26 cellular contexts compared by ENCODE assay signal in genomic region chr9:12922209-12922914, GRCh38.
DNase-seq lines count a peak whose midpoint lies in the region; ATAC-seq and TF ChIP-seq lines count a peak whose summit lies in the region.
"Had no signal": no experiment of that assay in that cellular context is flagged by ENCODE, and none has a peak within 500 bp of the region (broad histone marks: within the 10 kb centered on the region; RNA-seq: fewer than 3 reads in every experiment).

No MANE protein-coding gene starts in this region.

- TF ChIP-seq CTCF in heart left ventricle (IDR thresholded peaks at IDR 0.05), result no peak
- TF ChIP-seq CTCF in left ventricle myocardium inferior (IDR thresholded peaks at IDR 0.05; ENCODE audit: borderline replicate concordance), result no peak
- no peak for TF ChIP-seq CTCF in RWPE1 (conservative IDR thresholded peaks at IDR 0.05; ENCODE audit: low read depth)

- intact Hi-C loops in heart left ventricle (cut with DNase I) (no loop called here), right cardiac atrium (cut with DNase I) (no loop called here), left ventricle myocardium inferior (cut with micrococcal nuclease) (no loop called here), posterior cingulate gyrus (cut with DNase I) (no loop called here)

- whole genome bisulfite sequencing in heart left ventricle, 4 donors, result 56 to 67% (median 63%) methylated on average over 4 of the region's 4 CpGs
- WGBS in right cardiac atrium, result 57% methylated on average over 4 of the region's 4 CpGs

- H3K27me3 ChIP-seq in heart left ventricle, result no peaks in the 10 kb centered on the region
- H3K27me3 ChIP-seq in right cardiac atrium (ENCODE audit: control insufficient read depth, insufficient read depth), result no peaks in the 10 kb centered on the region
- no peaks in the 10 kb centered on the region for H3K27me3 ChIP-seq in left ventricle myocardium inferior (ENCODE audit: low read depth)
- H3K27me3 ChIP-seq: colonic mucosa, uterus had no signal

- in situ Hi-C loops in G401 (cut with HindIII; ENCODE audit: low sequenced_read_pairs), result no loop called here

- POLR2A ChIA-PET in RWPE1 (lab: Yijun Ruan, JAX; ENCODE audit: low non-redundant PET), result no interaction called here

- H3K4me1 ChIP-seq in heart left ventricle (peaks cover 0 to 21% (median 0%) of the 10 kb centered on the region in 12 donors), right cardiac atrium (ENCODE audit: control insufficient read depth, insufficient read depth, low read length) (peaks cover 3% of the 10 kb centered on the region), left ventricle myocardium inferior (peaks cover 19% of the 10 kb centered on the region)
- H3K4me1 ChIP-seq: colonic mucosa, uterus had no signal

- H3K9me3 ChIP-seq in heart left ventricle (no peaks in the 10 kb centered on the region), right cardiac atrium (ENCODE audit: control insufficient read depth, low read length) (no peaks in the 10 kb centered on the region), left ventricle myocardium inferior (replicated peaks) (no peaks in the 10 kb centered on the region)
- H3K9me3 ChIP-seq: colonic mucosa, MG63, uterus had no signal

- no peak for TF ChIP-seq POLR2A in heart left ventricle (IDR thresholded peaks at IDR 0.05)

- CTCF ChIA-PET in RWPE1 (lab: Yijun Ruan, JAX), result interaction anchor here (0.8 kb wide), 1 partner anchor 11 kb away, joined by 5 read pairs; no protein-coding TSS in a partner anchor

- no peaks in the 10 kb centered on the region for H3K36me3 ChIP-seq in heart left ventricle
- no peaks in the 10 kb centered on the region for H3K36me3 ChIP-seq in left ventricle myocardium inferior
- H3K36me3 ChIP-seq: colonic mucosa, MG63, uterus had no signal

- H3K27ac ChIP-seq in heart left ventricle, result no peak overlapping the region
- no peak overlapping the region for H3K27ac ChIP-seq in right cardiac atrium (ENCODE audit: low read length)
- peak overlapping the region; percentile 24 for H3K27ac ChIP-seq in left ventricle myocardium inferior (replicated peaks)
- H3K27ac ChIP-seq in RWPE1, result no peak overlapping the region
- H3K27ac ChIP-seq: colonic mucosa had no signal

- no peak overlapping the region for H3K4me3 ChIP-seq in heart left ventricle
- no peak overlapping the region for H3K4me3 ChIP-seq in right cardiac atrium (ENCODE audit: low read length)
- H3K4me3 ChIP-seq in left ventricle myocardium inferior, result no peak overlapping the region
- H3K4me3 ChIP-seq: colonic mucosa, K562, MG63, uterus had no signal

- DNase-seq in heart left ventricle, result no peak
- DNase-seq in right cardiac atrium, result no peak
- peak; percentile 20 for DNase-seq in amniotic epithelial cell (ENCODE audit: low read depth)
- no peak for DNase-seq in left ventricle myocardium inferior
- no peak for DNase-seq in posterior cingulate gyrus
- DNase-seq in G401 (ENCODE audit: low spot score), result no peak
- no peak for DNase-seq in RWPE1 (ENCODE audit: low spot score)
- DNase-seq: activated CD4-positive, alpha-beta memory T cell treated with anti-CD3 and anti-CD28 coated beads, Interleukin-2, amount 10 ng/mL, durations not matched to agents 7 days and 5 days; activated effector memory CD4-positive, alpha-beta T cell treated with Interleukin-2 at 50 U/mL for 16 hours; activated naive CD8-positive, alpha-beta T cell treated with anti-CD3 and anti-CD28 coated beads, Interleukin-2, amount 50 U/mL, for 24 hours; colonic mucosa; DMS153; effector memory CD8-positive, alpha-beta T cell; GF-D8; GOT3; MG63; NCI-H446 treated with DMSO at 0.1 percent for 48 hours; nucleus accumbens; SHP77; small intestine; SW 1271; uterus had no signal

- ATAC-seq in heart left ventricle (peak; percentile 37 to 56 (median 46)), right cardiac atrium (no peak), HG03039 (IDR thresholded peaks at IDR 0.05; ENCODE audit: unreplicated experiment) (no peak)
- ATAC-seq: activated CD4-positive, CD25-positive, alpha-beta regulatory T cell treated with anti-CD3 and anti-CD28 coated beads, Interleukin-2, amount 50 U/mL, for 24 hours; activated naive CD8-positive, alpha-beta T cell treated with anti-CD3 and anti-CD28 coated beads, Interleukin-2, amount 50 U/mL, for 24 hours; effector memory CD8-positive, alpha-beta T cell; esophagus mucosa; K562 had no signal

Comparison
In these comparisons a context has a peak if more than half of its experiments do, and no peak if none do; other contexts are left out.
1. ATAC-seq: peak in heart left ventricle (4 of 4); none in right cardiac atrium (0 of 2) and HG03039 (single experiment).